Comparison of ENCODE assay signal across 1 cellular context in genomic region chr16:19005561-19006445, GRCh38.
TF ChIP-seq lines count a peak whose summit lies in the region.

No MANE protein-coding gene starts in this region.

TF ChIP-seq in HepG2, 621 proteins besides CTCF, POLR2A, EP300 and RAD21 (continued from another document and continues in another):
- TF ChIP-seq ZNF512B (CRISPR knock-in tag; IDR thresholded peaks at IDR 0.05; ENCODE audit: borderline replicate concordance) (peak; percentile 92; the same call in 1 of the 2 replicates), ZSCAN21 (CRISPR knock-in tag; IDR thresholded peaks at IDR 0.05; ENCODE audit: borderline replicate concordance) (peak; percentile 97), HDAC1 (CRISPR knock-in tag; IDR thresholded peaks at IDR 0.05) (peak; percentile 96), IKZF1 (IDR thresholded peaks at IDR 0.05) (no peak), RBM22 (optimal IDR thresholded peaks at IDR 0.05; ENCODE audit: low read length) (no peak), CREB1 (IDR thresholded peaks at IDR 0.05) (peak; percentile 79), CREB1 (CRISPR knock-in tag; IDR thresholded peaks at IDR 0.05) (peak; percentile 71), CAMTA2 (CRISPR knock-in tag; IDR thresholded peaks at IDR 0.05; ENCODE audit: borderline replicate concordance) (no peak), SOX13 (IDR thresholded peaks at IDR 0.05) (peak; percentile 95), SOX13 (CRISPR knock-in tag; conservative IDR thresholded peaks at IDR 0.05 in 1 of 2, IDR thresholded peaks at IDR 0.05 in 1 of 2) (peak in 1 of 2 experiments; percentile 99; a peak in 2 of 4 replicates), ZIK1 (CRISPR knock-in tag; IDR thresholded peaks at IDR 0.05; ENCODE audit: borderline replicate concordance, low read depth) (peak; percentile 88; the same call in 1 of the 2 replicates), SNAI1 (CRISPR knock-in tag; IDR thresholded peaks at IDR 0.05; ENCODE audit: borderline replicate concordance) (no peak), AGO2 (optimal IDR thresholded peaks at IDR 0.05; ENCODE audit: low read depth, low read length) (no peak), HNRNPUL1 (IDR thresholded peaks at IDR 0.05; ENCODE audit: low read depth, low read length) (no peak), ZNF460 (CRISPR knock-in tag; IDR thresholded peaks at IDR 0.05; ENCODE audit: borderline replicate concordance) (peak; percentile 31; the same call in 1 of the 2 replicates), ZNF629 (CRISPR knock-in tag; conservative IDR thresholded peaks at IDR 0.05) (peak; percentile 58), KMT2B (CRISPR knock-in tag; IDR thresholded peaks at IDR 0.05) (peak; percentile 68), ZSCAN29 (CRISPR knock-in tag; conservative IDR thresholded peaks at IDR 0.05) (0 out of 2 replicates have a peak, but pooled peaks have one; percentile 60), CEBPG (CRISPR knock-in tag; IDR thresholded peaks at IDR 0.05) (peak; percentile 81), GATAD2A (CRISPR knock-in tag; IDR thresholded peaks at IDR 0.05) (peak; percentile 93), ATF7-NPFF (CRISPR knock-in tag; IDR thresholded peaks at IDR 0.05; ENCODE audit: low read depth) (0 out of 2 replicates have a peak, but pooled peaks have one; percentile 28), FUBP1 (CRISPR knock-in tag; IDR thresholded peaks at IDR 0.05; ENCODE audit: borderline replicate concordance) (no peak), ATF5 (CRISPR knock-in tag; IDR thresholded peaks at IDR 0.05; ENCODE audit: low read depth) (no peak), TFE3 (CRISPR knock-in tag; IDR thresholded peaks at IDR 0.05) (peak; percentile 98), ZNF672 (CRISPR knock-in tag; IDR thresholded peaks at IDR 0.05) (no peak), SAFB2 (CRISPR knock-in tag; IDR thresholded peaks at IDR 0.05; ENCODE audit: borderline replicate concordance, low read depth) (peak; percentile 79; the same call in 1 of the 2 replicates), ZHX2 (IDR thresholded peaks at IDR 0.05; ENCODE audit: low read depth) (no peak; the same call in 1 of the 2 replicates), ZHX2 (CRISPR knock-in tag; IDR thresholded peaks at IDR 0.05; ENCODE audit: borderline replicate concordance) (0 out of 2 replicates have a peak, but pooled peaks have one; percentile 88), SKI (IDR thresholded peaks at IDR 0.05; ENCODE audit: partially characterized antibody) (peak; percentile 84), NAIF1 (CRISPR knock-in tag; IDR thresholded peaks at IDR 0.05; ENCODE audit: borderline replicate concordance) (no peak), ZNF235 (CRISPR knock-in tag; IDR thresholded peaks at IDR 0.05; ENCODE audit: borderline replicate concordance) (no peak), NBN (conservative IDR thresholded peaks at IDR 0.05) (no peak), TCF7 (IDR thresholded peaks at IDR 0.05; ENCODE audit: low read depth) (peak; percentile 90), ZNF280D (CRISPR knock-in tag; IDR thresholded peaks at IDR 0.05) (peak; percentile 85; the same call in 1 of the 2 replicates), ZBTB34 (CRISPR knock-in tag; IDR thresholded peaks at IDR 0.05) (peak; percentile 99), ZNF589 (CRISPR knock-in tag; conservative IDR thresholded peaks at IDR 0.05) (no peak), KAT2B (IDR thresholded peaks at IDR 0.05; ENCODE audit: borderline replicate concordance, low read depth, low read length) (no peak), ZNF441 (CRISPR knock-in tag; IDR thresholded peaks at IDR 0.05; ENCODE audit: borderline replicate concordance) (peak; percentile 88), SMAD3 (CRISPR knock-in tag; IDR thresholded peaks at IDR 0.05) (peak; percentile 96), ZNF331 (CRISPR knock-in tag; IDR thresholded peaks at IDR 0.05) (peak; percentile 98), SRSF4 (IDR thresholded peaks at IDR 0.05; ENCODE audit: low read depth, low read length, poor library complexity, severe bottlenecking) (no peak), PREB (CRISPR knock-in tag; IDR thresholded peaks at IDR 0.05) (no peak), ZNF253 (CRISPR knock-in tag; IDR thresholded peaks at IDR 0.05; ENCODE audit: borderline replicate concordance) (no peak), HMGA1 (CRISPR knock-in tag; conservative IDR thresholded peaks at IDR 0.05) (no peak), EHMT2 (IDR thresholded peaks at IDR 0.05; ENCODE audit: borderline replicate concordance, low read depth, low read length) (peak; percentile 85; the same call in 1 of the 2 replicates), PLRG1 (conservative IDR thresholded peaks at IDR 0.05) (no peak), U2AF2 (IDR thresholded peaks at IDR 0.05; ENCODE audit: low read depth, low read length) (no peak), ZFP36L2 (CRISPR knock-in tag; IDR thresholded peaks at IDR 0.05) (no peak)
